9 cellular contexts compared by ENCODE assay signal in the genomic region with DNA sequence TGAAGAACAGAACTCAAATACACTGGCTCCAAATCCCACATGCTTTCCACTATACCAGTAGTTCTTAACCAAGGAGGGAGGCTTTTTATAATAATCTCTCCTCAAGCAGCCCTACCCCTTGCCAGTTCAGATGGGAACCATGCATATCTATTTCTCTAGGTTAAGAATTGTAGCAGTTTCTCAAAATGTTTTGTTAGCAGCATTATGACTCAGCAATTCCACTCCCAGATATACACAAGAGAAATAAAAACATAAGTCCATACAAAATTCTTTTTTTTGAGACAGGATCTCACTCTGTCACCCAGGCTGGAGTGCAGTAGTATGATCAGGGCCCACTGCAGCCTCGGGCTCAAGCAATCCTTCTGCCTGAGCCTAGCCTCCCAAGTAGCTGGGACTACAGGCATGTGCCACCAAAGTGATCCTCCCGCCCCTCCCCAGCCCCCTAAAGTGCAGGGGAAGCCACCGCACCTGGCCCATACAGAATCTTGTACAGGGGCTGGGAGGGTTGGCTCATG. TPM values are rescaled to one million over a fixed set of nuclear protein-coding genes. Genes with fewer than 3 reads are reported as not detected.
DNase-seq lines count a peak whose midpoint lies in the region; ATAC-seq and TF ChIP-seq lines count a peak whose summit lies in the region.
"Had no signal": no experiment of that assay in that cellular context is flagged by ENCODE, and none has a peak within 500 bp of the region (broad histone marks: within the 10 kb centered on the region; RNA-seq: fewer than 3 reads in every experiment).

No MANE protein-coding gene starts in this region.

- POLR2A ChIA-PET in PC-9 (lab: Charles Lee; ENCODE audit: unreplicated experiment), result no interaction called here

- peaks cover 99% of the 10 kb centered on the region for H3K79me2 ChIP-seq in PC-9 (ENCODE audit: low read depth)

- H3K4me3 ChIP-seq in CD4-positive, CD25-positive, alpha-beta regulatory T cell (ENCODE audit: low read depth, low read length), result no peak overlapping the region
- no peak overlapping the region for H3K4me3 ChIP-seq in PC-9

- H3K4me1 Mint-ChIP-seq in CD4-positive, CD25-positive, alpha-beta regulatory T cell, result peaks cover 41 to 70% (median 61%) of the 10 kb centered on the region in 4 donors

- H4K20me1 ChIP-seq in PC-9 (ENCODE audit: insufficient read depth), result peaks cover 32% of the 10 kb centered on the region

- H3K36me3 Mint-ChIP-seq in CD4-positive, CD25-positive, alpha-beta regulatory T cell, result peaks cover 45% of the 10 kb centered on the region

- no peaks in the 10 kb centered on the region for H3K27me3 Mint-ChIP-seq in CD4-positive, CD25-positive, alpha-beta regulatory T cell

- no peaks in the 10 kb centered on the region for H3K9me3 ChIP-seq in CD4-positive, CD25-positive, alpha-beta regulatory T cell (ENCODE audit: control insufficient read depth in 2 of 2, low read length in 2 of 2)
- no peaks in the 10 kb centered on the region for H3K9me3 ChIP-seq in PC-9 (ENCODE audit: insufficient read depth, low read depth)

- peak overlapping the region; percentile 39 for H3K4me2 ChIP-seq in PC-9

- H3K9me3 Mint-ChIP-seq in CD4-positive, CD25-positive, alpha-beta regulatory T cell, result no peaks in the 10 kb centered on the region
- H3K9me3 Mint-ChIP-seq: immature natural killer cell had no signal

- peaks cover 9% of the 10 kb centered on the region for H3K4me1 ChIP-seq in CD4-positive, CD25-positive, alpha-beta regulatory T cell (ENCODE audit: control insufficient read depth, insufficient read depth, low read length, poor library complexity, severe bottlenecking)
- peaks cover 63% of the 10 kb centered on the region for H3K4me1 ChIP-seq in PC-9 (replicated peaks; ENCODE audit: insufficient read depth)

- CTCF ChIA-PET in PC-9 (lab: Charles Lee), result interaction anchor here (0.6 to 0.7 kb wide), 3 partner anchors 9 to 285 kb away, joined by 3 to 13 read pairs (median 6); no protein-coding TSS in a partner anchor

- H3K27ac Mint-ChIP-seq in CD4-positive, CD25-positive, alpha-beta regulatory T cell, result peak overlapping the region; percentile 6 to 83 (median 57)

- peaks cover 82% of the 10 kb centered on the region for H3F3A ChIP-seq in PC-9 (ENCODE audit: insufficient read depth, low read depth)

- H3K9me2 ChIP-seq in PC-9 (ENCODE audit: insufficient read depth), result no peaks in the 10 kb centered on the region

- no peak for DNase-seq in CD4-positive, CD25-positive, alpha-beta regulatory T cell
- DNase-seq in PC-9 (peak in 1 of 2 experiments; percentile 41), dermis blood vessel endothelial cell (peak; percentile 70), posterior vena cava (ENCODE audit: low spot score) (peak; percentile 72), D341Med (ENCODE audit: low spot score) (no peak), T-helper 9 cell (no peak), cerebellar nuclear complex (lab: John Stamatoyannopoulos, UW) (no peak)
- DNase-seq in stimulated activated naive CD4-positive, alpha-beta T cell (lab: John Stamatoyannopoulos, UW), result no peak
- DNase-seq: immature natural killer cell had no signal

- intact Hi-C loops in PC-9 (cut with micrococcal nuclease; ENCODE audit: unreplicated experiment) (loop anchor here (2.0 to 5.0 kb wide), 2 partner anchors 16 to 82 kb away; partner anchors contain the start of gene ZP3), posterior vena cava (cut with DNase I) (no loop called here)

- TF ChIP-seq CTCF in PC-9 (conservative IDR thresholded peaks at IDR 0.05), result no peak

- H3K4me3 Mint-ChIP-seq in CD4-positive, CD25-positive, alpha-beta regulatory T cell, result no peak overlapping the region
- H3K4me3 Mint-ChIP-seq: immature natural killer cell had no signal

- no peak overlapping the region for H3K27ac ChIP-seq in CD4-positive, CD25-positive, alpha-beta regulatory T cell (ENCODE audit: insufficient read depth, low read length, poor library complexity, severe bottlenecking)
- H3K27ac ChIP-seq in PC-9, result peak overlapping the region; percentile 84

- H3K36me3 ChIP-seq in CD4-positive, CD25-positive, alpha-beta regulatory T cell (ENCODE audit: control insufficient read depth, insufficient read depth, low read length), result peaks cover 29% of the 10 kb centered on the region
- peaks cover 39% of the 10 kb centered on the region for H3K36me3 ChIP-seq in PC-9 (ENCODE audit: low read depth)

- H2AFZ ChIP-seq in PC-9, result no peak overlapping the region

- no peak for ATAC-seq in CD4-positive, CD25-positive, alpha-beta regulatory T cell (ENCODE audit: low read depth in 2 of 2)

- no peaks in the 10 kb centered on the region for H3K27me3 ChIP-seq in CD4-positive, CD25-positive, alpha-beta regulatory T cell (ENCODE audit: control insufficient read depth, insufficient read depth, low read length)
- no peaks in the 10 kb centered on the region for H3K27me3 ChIP-seq in PC-9 (ENCODE audit: insufficient read depth, low read depth)

- BruUV-seq in PC-9 (replicated peaks; lab: Mats Ljungman, UMichigan), result no TSS peak

RNA-seq across cellular contexts. Expression of gene YWHAG, which starts 18.1 kb away (rescaled TPM):
- total RNA-seq in CD4-positive, CD25-positive, alpha-beta regulatory T cell, result 36.6 TPM
- polyA plus RNA-seq in CD4-positive, CD25-positive, alpha-beta regulatory T cell, result 1 to 10 TPM; 1.7 to 2.7 (median 2.0) TPM
- total RNA-seq in PC-9 (2021), result 206 and 250 TPM in 2 replicates
- 95.0 and 154 TPM in 2 replicates for total RNA-seq in dermis blood vessel endothelial cell
- 100 to 1,000 TPM; 114 to 134 TPM for total RNA-seq in posterior vena cava

RNA-seq across cellular contexts. Expression of gene HSPB1, which starts 38.2 kb away (rescaled TPM):
- total RNA-seq in CD4-positive, CD25-positive, alpha-beta regulatory T cell, result 23.0 TPM
- polyA plus RNA-seq in CD4-positive, CD25-positive, alpha-beta regulatory T cell, result 10 to 100 TPM; 48.8 to 81.2 (median 56.3) TPM
- total RNA-seq in PC-9 (2021) (376 and 414 TPM in 2 replicates), dermis blood vessel endothelial cell (109 and 120 TPM in 2 replicates), posterior vena cava (1,000 to 10,000 TPM; 2,473 to 2,747 TPM)

Comparison
In these comparisons a context has a peak if more than half of its experiments do, and no peak if none do; other contexts are left out.
1. DNase-seq: peak in dermis blood vessel endothelial cell (single experiment) and posterior vena cava (single experiment); none in CD4-positive, CD25-positive, alpha-beta regulatory T cell (0 of 3), D341Med (single experiment), T-helper 9 cell (single experiment), cerebellar nuclear complex (0 of 2) and stimulated activated naive CD4-positive, alpha-beta T cell (0 of 6).